Comparison of ENCODE assay signal across 2 cellular contexts in the genomic region with DNA sequence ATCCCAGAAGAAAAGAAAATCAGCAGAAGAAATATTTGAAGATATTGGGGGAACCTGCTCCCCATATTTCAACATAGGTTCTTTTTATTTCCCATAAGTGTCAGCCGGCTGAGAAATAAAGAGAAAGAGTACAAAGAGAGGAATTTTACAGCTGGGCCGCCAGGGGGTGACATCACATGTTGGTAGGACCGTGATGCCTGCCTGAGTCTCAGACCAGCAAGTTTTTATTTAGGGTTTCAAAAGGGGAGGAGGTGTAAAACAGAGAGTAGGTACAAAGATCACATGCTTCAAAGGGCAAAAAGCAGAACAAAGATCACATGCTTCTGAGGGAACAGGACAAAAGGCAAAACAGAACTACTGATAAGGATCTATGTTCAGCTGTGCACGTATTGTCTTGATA.
TF ChIP-seq lines count a peak whose summit lies in the region.

No MANE protein-coding gene starts in this region.

TF ChIP-seq in A549, 52 proteins besides CTCF, POLR2A, EP300 and RAD21:
- TF ChIP-seq SMC3 (IDR thresholded peaks at IDR 0.05), result peak; percentile 40; the same call in 2 of the 3 replicates
TF ChIP-seq in A549: peak in this region for 1; not testable (repeated sequence) for 51.

TF ChIP-seq in liver, 16 proteins besides CTCF, POLR2A, EP300 and RAD21:
- TF ChIP-seq HNF4G (IDR thresholded peaks at IDR 0.05) (peak; percentile 49), HNF4A (conservative IDR thresholded peaks at IDR 0.05) (peak; percentile 81 to 86), RXRA (IDR thresholded peaks at IDR 0.05) (peak in 1 of 2 donors; percentile 39), SP1 (IDR thresholded peaks at IDR 0.05) (peak; percentile 55)
